In genomic region chr6:46842252-46842846, GRCh38 we compare ENCODE assay signal across 4 cellular contexts. TPM values are rescaled to one million over a fixed set of nuclear protein-coding genes. Genes with fewer than 3 reads are reported as not detected.
"Had no signal": no experiment of that assay in that cellular context is flagged by ENCODE, and none has a peak within 500 bp of the region (broad histone marks: within the 10 kb centered on the region; RNA-seq: fewer than 3 reads in every experiment).

No MANE protein-coding gene starts in this region.

RNA-seq across cellular contexts. Expression of gene MEP1A, which starts 49.2 kb away (rescaled TPM):
- total RNA-seq: HT1080, IMR-90, K562 had no signal
- polyA plus RNA-seq: IgD-negative memory B cell, IMR-90, K562 had no signal
